Comparison of ENCODE assay signal across 10 cellular contexts in the genomic region with DNA sequence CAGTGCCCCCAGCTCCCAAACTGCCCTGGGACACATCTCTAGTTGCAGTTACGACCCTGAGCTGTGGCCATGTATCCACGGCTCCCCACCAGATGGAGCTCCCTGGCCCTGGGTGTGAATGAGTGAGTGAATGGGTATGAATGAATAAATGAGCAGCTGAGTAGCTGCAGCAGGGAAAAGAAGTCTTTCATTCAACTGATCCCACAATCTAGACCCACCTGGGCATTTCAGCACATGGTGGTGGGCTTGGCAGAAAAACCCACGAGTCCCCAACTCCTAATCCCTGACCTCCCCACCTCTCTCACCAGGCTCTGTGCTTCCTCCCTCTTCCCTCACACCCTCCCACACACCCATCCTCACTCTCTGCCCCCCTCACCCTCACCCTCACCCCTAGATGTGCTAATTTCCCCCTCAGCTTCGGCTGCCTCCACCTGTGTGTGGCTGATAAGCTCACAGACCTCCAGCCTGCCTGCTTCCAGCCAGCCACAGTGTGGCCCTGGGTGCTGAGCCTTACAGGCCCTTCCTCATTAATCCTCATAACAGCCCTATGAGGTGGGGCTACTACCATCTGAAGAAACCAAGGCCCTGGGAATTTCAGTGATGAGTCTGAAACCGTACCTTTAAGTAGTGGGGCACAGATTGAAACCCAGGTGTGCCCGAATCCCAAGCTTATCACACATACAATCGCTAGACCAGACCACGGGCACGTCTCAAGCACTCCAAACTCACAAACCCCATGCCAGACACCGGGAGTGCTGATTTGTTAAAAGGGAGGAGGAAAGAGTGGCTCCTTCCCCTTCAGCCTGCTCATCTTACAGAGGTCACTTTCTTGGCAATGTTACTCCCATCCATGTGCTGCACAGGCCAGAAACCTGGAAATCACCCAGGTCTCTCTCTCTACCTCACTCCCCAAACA. TPM values are rescaled to one million over a fixed set of nuclear protein-coding genes. Genes with fewer than 3 reads are reported as not detected.
DNase-seq lines count a peak whose midpoint lies in the region; ATAC-seq and TF ChIP-seq lines count a peak whose summit lies in the region.
"Had no signal": no experiment of that assay in that cellular context is flagged by ENCODE, and none has a peak within 500 bp of the region (broad histone marks: within the 10 kb centered on the region; RNA-seq: fewer than 3 reads in every experiment).

No MANE protein-coding gene starts in this region.

- H3K4me3 Mint-ChIP-seq in T-helper 2 cell treated with Interferon-gamma antibody and Interleukin-4, amounts not matched to agents 5 μg/mL and 100 μg/mL, for 36 hours: no peak overlapping the region
- no peak overlapping the region for H3K4me3 Mint-ChIP-seq in activated T-cell treated with anti-CD3 and anti-CD28 coated beads, Interleukin-2, amount 50 U/mL, for 72 hours

- no peak overlapping the region for H3K4me2 ChIP-seq in SK-N-SH

- no peaks in the 10 kb centered on the region for H3K9me3 Mint-ChIP-seq in T-helper 2 cell treated with Interferon-gamma antibody and Interleukin-4, amounts not matched to agents 5 μg/mL and 100 μg/mL, for 36 hours
- H3K9me3 Mint-ChIP-seq in activated T-cell treated with anti-CD3 and anti-CD28 coated beads, Interleukin-2, amount 50 U/mL, for 72 hours: no peaks in the 10 kb centered on the region

- peaks cover 18 to 29% of the 10 kb centered on the region in 2 experiments for H3K36me3 ChIP-seq in SK-N-SH (replicated peaks in 1 of 2; ENCODE audit: control insufficient read depth in 1 of 2, insufficient read depth in 2 of 2, low read length in 1 of 2)
- peaks cover 0 to 9% (median 7%) of the 10 kb centered on the region in 5 donors for H3K36me3 ChIP-seq in subcutaneous abdominal adipose tissue (ENCODE audit: control insufficient read depth in 5 of 5, insufficient read depth in 5 of 5, low read length in 5 of 5)

- no peaks in the 10 kb centered on the region for H3K27me3 Mint-ChIP-seq in T-helper 2 cell treated with Interferon-gamma antibody and Interleukin-4, amounts not matched to agents 5 μg/mL and 100 μg/mL, for 36 hours (ENCODE audit: low read depth)
- no peaks in the 10 kb centered on the region for H3K27me3 Mint-ChIP-seq in activated T-cell treated with anti-CD3 and anti-CD28 coated beads, Interleukin-2, amount 50 U/mL, for 72 hours (ENCODE audit: low read depth)

- H3K9ac ChIP-seq in SK-N-SH: no peak overlapping the region
- H3K9ac ChIP-seq in subcutaneous abdominal adipose tissue (ENCODE audit: low read length in 5 of 5): peak overlapping the region in 2 of 5 donors; percentile 40 to 41

- peaks cover 9% of the 10 kb centered on the region; the same call in 1 of the 2 replicates for H4K20me1 ChIP-seq in SK-N-SH (ENCODE audit: insufficient read depth)

- TF ChIP-seq CTCF in SK-N-SH (IDR thresholded peaks at IDR 0.05) (peak; percentile 26; the same call in 1 of the 2 replicates), fibroblast of the aortic adventitia (IDR thresholded peaks at IDR 0.05; ENCODE audit: insufficient read depth, low read length) (peak; percentile 20)

- no peaks in the 10 kb centered on the region for H3K27me3 ChIP-seq in SK-N-SH (ENCODE audit: insufficient read depth)
- H3K27me3 ChIP-seq in subcutaneous abdominal adipose tissue (ENCODE audit: control insufficient read depth in 5 of 5, insufficient read depth in 4 of 5, low read length in 5 of 5): no peaks in the 10 kb centered on the region

- TF ChIP-seq RAD21 in SK-N-SH (IDR thresholded peaks at IDR 0.05; ENCODE audit: low read length): no peak

- H3K9me3 ChIP-seq in SK-N-SH (no peaks in the 10 kb centered on the region), subcutaneous abdominal adipose tissue (ENCODE audit: control insufficient read depth in 5 of 5, low read length in 5 of 5) (no peaks in the 10 kb centered on the region)

- peak overlapping the region; percentile 7 to 27; a peak in 1 of 4 replicates for H3K27ac ChIP-seq in SK-N-SH (ENCODE audit: low read depth in 2 of 2, low read length in 1 of 2)
- H3K27ac ChIP-seq in subcutaneous abdominal adipose tissue (ENCODE audit: low read depth, low read length): peak overlapping the region; percentile 67

- CTCF ChIA-PET in SK-N-SH (lab: Yijun Ruan, JAX): interaction anchor here (1.2 to 4.3 kb wide), 6 partner anchors 10 to 68 kb away, joined by 3 to 42 read pairs (median 9); no protein-coding TSS in a partner anchor

- no peaks in the 10 kb centered on the region for H3K9me2 ChIP-seq in SK-N-SH

- peaks cover 14% of the 10 kb centered on the region for H3K4me1 Mint-ChIP-seq in T-helper 2 cell treated with Interferon-gamma antibody and Interleukin-4, amounts not matched to agents 5 μg/mL and 100 μg/mL, for 36 hours (ENCODE audit: low read depth)
- H3K4me1 Mint-ChIP-seq in activated T-cell treated with anti-CD3 and anti-CD28 coated beads, Interleukin-2, amount 50 U/mL, for 72 hours (ENCODE audit: low read depth): peaks cover 28% of the 10 kb centered on the region

- H3K4me3 ChIP-seq in SK-N-SH (ENCODE audit: low read depth in 2 of 2, low read length in 1 of 2) (no peak overlapping the region), fibroblast of the aortic adventitia (ENCODE audit: low read depth, low read length) (no peak overlapping the region), subcutaneous abdominal adipose tissue (ENCODE audit: low read depth in 1 of 5, low read length in 5 of 5) (no peak overlapping the region)

- no peak for ATAC-seq in activated T-cell treated with anti-CD3 and anti-CD28 coated beads, Interleukin-2, amount 50 U/mL, for 72 hours (replicated peaks in 1 of 2)

- no peak for TF ChIP-seq EP300 in SK-N-SH (IDR thresholded peaks at IDR 0.05; ENCODE audit: borderline replicate concordance in 1 of 2, low read depth in 1 of 2, low read length in 1 of 2)

- peaks cover 48% of the 10 kb centered on the region for H3F3A ChIP-seq in SK-N-SH (replicated peaks; ENCODE audit: insufficient read depth)

- H3K79me2 ChIP-seq in SK-N-SH (ENCODE audit: insufficient read depth): peaks cover 21% of the 10 kb centered on the region

- H2AFZ ChIP-seq in SK-N-SH (ENCODE audit: low read depth): no peak overlapping the region

- no peak for DNase-seq in T-helper 2 cell treated with Interferon-gamma antibody and Interleukin-4, amounts not matched to agents 5 μg/mL and 100 μg/mL, for 36 hours (ENCODE audit: low spot score)
- DNase-seq in T-helper 2 cell: no peak
- DNase-seq in SK-N-SH: no peak
- DNase-seq in fibroblast of the aortic adventitia (ENCODE audit: low read depth): peak; percentile 77
- no peak for DNase-seq in activated T-cell treated with anti-CD3 and anti-CD28 coated beads, Interleukin-2, amount 50 U/mL, for 72 hours
- no peak for DNase-seq in SKM-1 treated with dmso at 0.1 percent for 144 hours (lab: John Stamatoyannopoulos, UW; ENCODE audit: unreplicated experiment)
- DNase-seq in NCI-H1105 treated with DMSO at 0.1 percent for 48 hours (lab: John Stamatoyannopoulos, UW): no peak
- DNase-seq: activated CD8-positive, alpha-beta memory T cell treated with anti-CD3 and anti-CD28 coated beads for 24 hours; NCI-H510A had no signal

- peaks cover 3% of the 10 kb centered on the region for H3K36me3 Mint-ChIP-seq in T-helper 2 cell treated with Interferon-gamma antibody and Interleukin-4, amounts not matched to agents 5 μg/mL and 100 μg/mL, for 36 hours (ENCODE audit: low read depth)
- peaks cover 2% of the 10 kb centered on the region in 2 donors for H3K36me3 Mint-ChIP-seq in activated T-cell treated with anti-CD3 and anti-CD28 coated beads, Interleukin-2, amount 50 U/mL, for 72 hours (ENCODE audit: insufficient read depth in 2 of 2)

- POLR2A ChIA-PET in SK-N-SH (lab: Yijun Ruan, JAX): no interaction called here

- H3K4me1 ChIP-seq in SK-N-SH (ENCODE audit: control insufficient read depth in 1 of 2, insufficient read depth in 2 of 2, low read depth in 1 of 2, low read length in 1 of 2) (peaks cover 0 to 18% of the 10 kb centered on the region in 2 experiments; a peak in 1 of 4 replicates), subcutaneous abdominal adipose tissue (ENCODE audit: control insufficient read depth in 5 of 5, insufficient read depth in 5 of 5, low read length in 5 of 5) (peaks cover 13 to 51% (median 44%) of the 10 kb centered on the region in 5 donors)

- peak overlapping the region; percentile 23 for H3K27ac Mint-ChIP-seq in T-helper 2 cell treated with Interferon-gamma antibody and Interleukin-4, amounts not matched to agents 5 μg/mL and 100 μg/mL, for 36 hours
- H3K27ac Mint-ChIP-seq in activated T-cell treated with anti-CD3 and anti-CD28 coated beads, Interleukin-2, amount 50 U/mL, for 72 hours: no peak overlapping the region

- WGBS in SK-N-SH (ENCODE audit: low lambda C conversion rate): 72% methylated on average over 10 of the region's 10 CpGs

TF ChIP-seq in SK-N-SH, 30 proteins besides CTCF, POLR2A, EP300 and RAD21 (continues in another document):
- no peak for TF ChIP-seq YY1 (IDR thresholded peaks at IDR 0.05; ENCODE audit: low read depth)
- no peak for TF ChIP-seq TCF12 (IDR thresholded peaks at IDR 0.05)
- TF ChIP-seq, protein P1, sequence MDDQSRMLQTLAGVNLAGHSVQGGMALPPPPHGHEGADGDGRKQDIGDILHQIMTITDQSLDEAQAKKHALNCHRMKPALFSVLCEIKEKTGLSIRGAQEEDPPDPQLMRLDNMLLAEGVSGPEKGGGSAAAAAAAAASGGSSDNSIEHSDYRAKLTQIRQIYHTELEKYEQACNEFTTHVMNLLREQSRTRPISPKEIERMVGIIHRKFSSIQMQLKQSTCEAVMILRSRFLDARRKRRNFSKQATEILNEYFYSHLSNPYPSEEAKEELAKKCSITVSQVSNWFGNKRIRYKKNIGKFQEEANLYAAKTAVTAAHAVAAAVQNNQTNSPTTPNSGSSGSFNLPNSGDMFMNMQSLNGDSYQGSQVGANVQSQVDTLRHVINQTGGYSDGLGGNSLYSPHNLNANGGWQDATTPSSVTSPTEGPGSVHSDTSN (IDR thresholded peaks at IDR 0.05): no peak

RNA-seq across cellular contexts. Expression of gene ATP6V1F, which starts 2.2 kb away (rescaled TPM):
- polyA plus RNA-seq in SK-N-SH (2012; rRNA removed): 437 and 495 TPM in 2 replicates
- polyA plus RNA-seq in SK-N-SH (2012; cell fraction: cytosol; rRNA removed): 349 and 422 TPM in 2 replicates
- polyA plus RNA-seq in SK-N-SH (2012; cell fraction: nucleus; rRNA removed): 110 and 142 TPM in 2 replicates
- total RNA-seq in fibroblast of the aortic adventitia (ENCODE audit: low replicate concordance): 6.1 and 76.7 TPM in 2 replicates
- total RNA-seq in activated T-cell treated with anti-CD3 and anti-CD28 coated beads, Interleukin-2, amount 50 U/mL, for 72 hours: 10 to 100 TPM; 68.3 to 73.3 TPM

RNA-seq across cellular contexts. Expression of gene FLNC, which starts 30.2 kb away (rescaled TPM):
- polyA plus RNA-seq in SK-N-SH (2012; rRNA removed): 22.5 and 43.7 TPM in 2 replicates
- 12.3 and 24.8 TPM in 2 replicates for polyA plus RNA-seq in SK-N-SH (2012; cell fraction: cytosol; rRNA removed)
- polyA plus RNA-seq in SK-N-SH (2012; cell fraction: nucleus; rRNA removed): 109 and 117 TPM in 2 replicates
- 43.7 and 193 TPM in 2 replicates for total RNA-seq in fibroblast of the aortic adventitia (ENCODE audit: low replicate concordance)
- under 1 TPM; 0.02 to 0.07 TPM for total RNA-seq in activated T-cell treated with anti-CD3 and anti-CD28 coated beads, Interleukin-2, amount 50 U/mL, for 72 hours

RNA-seq across cellular contexts. Expression of gene KCP, which starts 50.1 kb away (rescaled TPM):
- polyA plus RNA-seq in SK-N-SH (2012; rRNA removed): not detected in 2 replicates
- 0.01 TPM in 1 of 2 replicates, not detected in the other for polyA plus RNA-seq in SK-N-SH (2012; cell fraction: cytosol; rRNA removed)
- 0.08 and 0.11 TPM in 2 replicates for polyA plus RNA-seq in SK-N-SH (2012; cell fraction: nucleus; rRNA removed)
- total RNA-seq in fibroblast of the aortic adventitia (ENCODE audit: low replicate concordance): 0.09 and 1.6 TPM in 2 replicates
- under 1 TPM in 1 of 2 donors, not detected in 1; 0.21 TPM for total RNA-seq in activated T-cell treated with anti-CD3 and anti-CD28 coated beads, Interleukin-2, amount 50 U/mL, for 72 hours

Comparison
In these comparisons a context has a peak if more than half of its experiments do, and no peak if none do; other contexts are left out.
1. RNA of gene FLNC, which starts 30.2 kb away (total RNA-seq): 43.7 to 193 TPM in fibroblast of the aortic adventitia; 0.02 to 0.07 TPM in activated T-cell treated with anti-CD3 and anti-CD28 coated beads, Interleukin-2, amount 50 U/mL, for 72 hours; every median in the first group is over 10 times any median in the second.